Comparison of ENCODE assay signal across 21 cellular contexts in genomic region chr12:52055781-52056711, GRCh38. TPM values are rescaled to one million over a fixed set of nuclear protein-coding genes. Genes with fewer than 3 reads are reported as not detected.
DNase-seq lines count a peak whose midpoint lies in the region; ATAC-seq and TF ChIP-seq lines count a peak whose summit lies in the region.
"Had no signal": no experiment of that assay in that cellular context is flagged by ENCODE, and none has a peak within 500 bp of the region (broad histone marks: within the 10 kb centered on the region; RNA-seq: fewer than 3 reads in every experiment).

No MANE protein-coding gene starts in this region.

- ATAC-seq in sciatic nerve = peak; percentile 0
- ATAC-seq in HG03139 (IDR thresholded peaks at IDR 0.05; ENCODE audit: unreplicated experiment) = no peak
- no peak for ATAC-seq in HG02852 (IDR thresholded peaks at IDR 0.05; ENCODE audit: unreplicated experiment)
- ATAC-seq: activated CD8-positive, alpha-beta memory T cell treated with anti-CD3 and anti-CD28 coated beads, Interleukin-2, amount 10 ng/mL, durations not matched to agents 7 days and 5 days; left lung had no signal

- POLR2A ChIA-PET in HEK293 (lab: Yijun Ruan, JAX) = interaction anchor here (1.3 kb wide), 1 partner anchor 14 kb away, joined by 3 read pairs; the partner anchor contains the start of gene ATG101

- H3K4me1 ChIP-seq in HEK293 (ENCODE audit: control insufficient read depth, insufficient read depth, low read length) = peaks cover 7% of the 10 kb centered on the region; the same call in 1 of the 2 replicates

- peaks cover 0 to 38% of the 10 kb centered on the region in 2 experiments; a peak in 1 of 3 replicates for H3K36me3 ChIP-seq in HEK293 (ENCODE audit: control insufficient read depth in 2 of 2, insufficient read depth in 1 of 2, low read length in 2 of 2)

- DNase-seq in C1 segment of cervical spinal cord (lab: John Stamatoyannopoulos, UW) (peak in 9 of 14 donors; percentile 7 to 68 (median 48)), head of caudate nucleus (peak; percentile 64 to 92 (median 81)), sciatic nerve (ENCODE audit: low spot score) (peak; percentile 81), KG1 (lab: John Stamatoyannopoulos, UW) (no peak)
- no peak for DNase-seq in effector CD4-positive, alpha-beta T cell
- DNase-seq: activated CD8-positive, alpha-beta memory T cell treated with anti-CD3 and anti-CD28 coated beads, Interleukin-2, amount 10 ng/mL, durations not matched to agents 7 days and 5 days; activated naive CD8-positive, alpha-beta T cell treated with anti-CD3 and anti-CD28 coated beads, Interleukin-2, amount 10 ng/mL, durations not matched to agents 7 days and 5 days; cerebellar nuclear complex; DND-41; Karpas-422; left lung; NCI-H146; NCI-H510A; OCI-M1; SK-N-SH; thyroid gland had no signal

- H3K4me3 ChIP-seq in HEK293 (ENCODE audit: low read depth, low read length) = no peak overlapping the region
- H3K4me3 ChIP-seq: HAP-1, left lung, thyroid gland had no signal

- intact Hi-C loops in head of caudate nucleus (cut with DNase I) = no loop called here
- intact Hi-C loops in sciatic nerve (cut with DNase I) = no loop called here

- H3K27ac ChIP-seq in HEK293 (ENCODE audit: extremely low read depth, low read depth, low read length) = no peak overlapping the region
- H3K27ac ChIP-seq: HL-60, left lung, thyroid gland had no signal

- TF ChIP-seq CTCF in HEK293 (tag by site-specific recombination; IDR thresholded peaks at IDR 0.05) = no peak

- CTCF ChIA-PET in HEK293 (lab: Yijun Ruan, JAX) = interaction anchor here (0.6 to 34.8 kb wide), 5 partner anchors 27 to 115 kb away, joined by 3 to 794 read pairs (median 3); no protein-coding TSS in a partner anchor

- H3K9me3 ChIP-seq in HEK293 (ENCODE audit: control insufficient read depth, insufficient read depth, low read depth, low read length) = no peaks in the 10 kb centered on the region
- H3K9me3 ChIP-seq: HAP-1, left lung, SK-N-SH, thyroid gland had no signal

TF ChIP-seq in HEK293, 187 proteins besides CTCF, POLR2A, EP300 and RAD21:
- TF ChIP-seq ZNF146 (tag by site-specific recombination; IDR thresholded peaks at IDR 0.05) (no peak), ZNF280C (tag by site-specific recombination; IDR thresholded peaks at IDR 0.05) (no peak), ZNF354C (tag by site-specific recombination; IDR thresholded peaks at IDR 0.05; ENCODE audit: borderline replicate concordance, low read depth) (no peak), ZNF624 (tag by site-specific recombination; IDR thresholded peaks at IDR 0.05) (no peak), ZNF10 (tag by site-specific recombination; IDR thresholded peaks at IDR 0.05) (peak; percentile 43; the same call in 1 of the 2 replicates)

RNA-seq across cellular contexts. Expression of gene NR4A1, which starts 4.8 kb away (rescaled TPM):
- total RNA-seq in sciatic nerve = 688 TPM

RNA-seq across cellular contexts. Expression of gene ATG101, which starts 13.7 kb away (rescaled TPM):
- total RNA-seq in sciatic nerve = 28.2 TPM

RNA-seq across cellular contexts. Expression of gene SMIM41, which starts 23.5 kb away (rescaled TPM):
- 12.4 TPM for total RNA-seq in sciatic nerve
- total RNA-seq: activated CD8-positive, alpha-beta memory T cell treated with anti-CD3 and anti-CD28 coated beads, Interleukin-2, amount 10 ng/mL, durations not matched to agents 7 days and 5 days; activated naive CD8-positive, alpha-beta T cell treated with anti-CD3 and anti-CD28 coated beads, Interleukin-2, amount 10 ng/mL, durations not matched to agents 7 days and 5 days had no signal

RNA-seq across cellular contexts. Expression of gene TAMALIN, which starts 49.3 kb away (rescaled TPM):
- total RNA-seq in sciatic nerve = 124 TPM

Comparison
In these comparisons a context has a peak if more than half of its experiments do, and no peak if none do; other contexts are left out.
1. DNase-seq: peak in C1 segment of cervical spinal cord (9 of 14), head of caudate nucleus (42 of 42) and sciatic nerve (single experiment); none in KG1 (single experiment) and effector CD4-positive, alpha-beta T cell (single experiment).